Comparison of ENCODE assay signal across 9 cellular contexts in the genomic region with DNA sequence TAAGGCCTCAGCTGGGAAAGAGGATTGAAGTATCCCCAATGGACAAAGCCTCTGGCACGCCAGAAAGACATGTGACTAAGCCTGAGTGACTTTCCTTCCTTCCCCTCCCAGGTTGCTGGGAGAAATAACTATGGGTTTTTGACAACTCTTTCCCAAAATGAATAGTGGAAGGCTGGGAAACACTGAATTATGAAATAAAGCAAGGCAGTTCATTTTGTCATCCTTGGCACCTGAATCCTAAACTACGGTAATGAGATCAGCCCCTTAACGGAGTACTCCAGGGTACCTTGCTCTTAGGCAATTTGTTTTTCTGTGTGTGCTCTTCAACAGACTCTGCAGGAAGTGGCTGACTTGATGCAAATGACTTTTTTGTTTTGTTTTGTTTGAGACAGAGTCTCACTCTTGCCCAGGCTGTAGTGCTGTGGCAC.
DNase-seq lines count a peak whose midpoint lies in the region; ATAC-seq lines count a peak whose summit lies in the region.
"Had no signal": no experiment of that assay in that cellular context is flagged by ENCODE, and none has a peak within 500 bp of the region (broad histone marks: within the 10 kb centered on the region; RNA-seq: fewer than 3 reads in every experiment).

No MANE protein-coding gene starts in this region.

- no peak for DNase-seq in activated CD4-positive, alpha-beta memory T cell treated with anti-CD3 and anti-CD28 coated beads for 36 hours
- DNase-seq in NCI-H1436 (lab: John Stamatoyannopoulos, UW) (no peak), middle frontal gyrus (ENCODE audit: extremely low spot score, low spot score) (no peak), MV-4-11 (lab: John Stamatoyannopoulos, UW) (no peak), NCI-H226 (no peak)

- CTCF ChIA-PET in activated CD4-positive, alpha-beta memory T cell treated with anti-CD3 and anti-CD28 coated beads for 36 hours (lab: Charles Lee) = no interaction called here

- peaks cover 0 to 2% of the 10 kb centered on the region in 2 donors for H3K4me1 ChIP-seq in muscle layer of duodenum (ENCODE audit: control insufficient read depth in 1 of 2, insufficient read depth in 2 of 2, low read length in 2 of 2)

- no peak overlapping the region for H3K4me3 Mint-ChIP-seq in activated CD4-positive, alpha-beta memory T cell treated with anti-CD3 and anti-CD28 coated beads for 36 hours

- peak; percentile 89 for ATAC-seq in GM18861 (IDR thresholded peaks at IDR 0.05; ENCODE audit: unreplicated experiment)
- ATAC-seq in HG02571 (IDR thresholded peaks at IDR 0.05; ENCODE audit: unreplicated experiment) = peak; percentile 72
- ATAC-seq: K562 had no signal

- POLR2A ChIA-PET in activated CD4-positive, alpha-beta memory T cell treated with anti-CD3 and anti-CD28 coated beads for 36 hours (lab: Charles Lee) = no interaction called here

- H3K36me3 ChIP-seq in muscle layer of duodenum (ENCODE audit: control insufficient read depth in 1 of 2, insufficient read depth in 2 of 2, low read length in 2 of 2) = no peaks in the 10 kb centered on the region

- H3K36me3 Mint-ChIP-seq in activated CD4-positive, alpha-beta memory T cell treated with anti-CD3 and anti-CD28 coated beads for 36 hours = peaks cover 13% of the 10 kb centered on the region

- H3K4me1 Mint-ChIP-seq in activated CD4-positive, alpha-beta memory T cell treated with anti-CD3 and anti-CD28 coated beads for 36 hours (ENCODE audit: low read depth) = peaks cover 42% of the 10 kb centered on the region

- H3K27me3 ChIP-seq in muscle layer of duodenum (ENCODE audit: low read depth, low read length) = no peaks in the 10 kb centered on the region

- intact Hi-C loops in activated CD4-positive, alpha-beta memory T cell treated with anti-CD3 and anti-CD28 coated beads for 36 hours (cut with micrococcal nuclease) = loop anchor here (5.0 kb wide), 1 partner anchor 175 kb away; no protein-coding TSS in a partner anchor

- H3K4me3 ChIP-seq in muscle layer of duodenum (ENCODE audit: low read depth in 1 of 2, low read length in 2 of 2) = no peak overlapping the region
- H3K4me3 ChIP-seq: K562 had no signal

- no peaks in the 10 kb centered on the region for H3K27me3 Mint-ChIP-seq in activated CD4-positive, alpha-beta memory T cell treated with anti-CD3 and anti-CD28 coated beads for 36 hours

- peak overlapping the region; percentile 65 for H3K27ac Mint-ChIP-seq in activated CD4-positive, alpha-beta memory T cell treated with anti-CD3 and anti-CD28 coated beads for 36 hours

- H3K9me3 ChIP-seq in muscle layer of duodenum (ENCODE audit: control insufficient read depth in 1 of 2, low read length in 2 of 2) = no peaks in the 10 kb centered on the region

- H3K9me3 Mint-ChIP-seq in activated CD4-positive, alpha-beta memory T cell treated with anti-CD3 and anti-CD28 coated beads for 36 hours = no peaks in the 10 kb centered on the region

- peak overlapping the region; percentile 28 for H3K27ac ChIP-seq in muscle layer of duodenum (ENCODE audit: low read length)
